Comparison of ENCODE assay signal across 8 cellular contexts in the genomic region with DNA sequence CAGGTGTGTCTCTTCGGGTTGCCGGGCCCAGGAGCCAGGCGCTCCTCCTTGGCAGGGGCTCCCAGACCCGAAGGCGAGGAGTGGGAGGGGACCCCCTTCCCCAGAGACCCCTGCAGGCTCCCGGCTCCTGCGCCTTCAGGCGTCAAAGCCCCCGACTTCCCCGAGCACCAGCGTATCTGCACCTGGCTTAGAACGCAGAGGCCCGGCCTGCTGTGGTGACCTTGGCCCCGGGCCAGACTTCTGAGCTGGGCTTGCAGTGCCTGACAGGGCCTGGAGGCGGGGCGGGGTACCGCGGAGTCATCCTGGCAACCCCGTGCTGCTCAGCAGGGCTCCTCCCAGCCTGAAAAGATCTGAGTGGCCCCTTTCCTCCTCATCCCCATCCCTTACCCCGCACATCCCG. TPM values are rescaled to one million over a fixed set of nuclear protein-coding genes. Genes with fewer than 3 reads are reported as not detected.
DNase-seq lines count a peak whose midpoint lies in the region; ATAC-seq and TF ChIP-seq lines count a peak whose summit lies in the region.

No MANE protein-coding gene starts in this region.

- ATAC-seq in SK-N-SH treated with all-trans-retinoic acid at 6 μM for 48 hours (no peak), HG03565 (IDR thresholded peaks at IDR 0.05; ENCODE audit: unreplicated experiment) (no peak), HG03571 (IDR thresholded peaks at IDR 0.05; ENCODE audit: unreplicated experiment) (no peak)

- no peak overlapping the region for H3K4me2 ChIP-seq in SK-N-SH

- CTCF ChIA-PET in SK-N-SH (lab: Yijun Ruan, JAX): interaction anchor here (0.7 kb wide), 1 partner anchor 29 kb away, joined by 3 read pairs; no protein-coding TSS in a partner anchor

- H3F3A ChIP-seq in SK-N-SH (replicated peaks; ENCODE audit: insufficient read depth): no peaks in the 10 kb centered on the region

- no peak overlapping the region for H3K27ac ChIP-seq in SK-N-SH (ENCODE audit: low read depth in 2 of 2, low read length in 1 of 2)

- no peaks in the 10 kb centered on the region for H3K9me2 ChIP-seq in SK-N-SH

- no peaks in the 10 kb centered on the region for H3K4me1 Mint-ChIP-seq in CD14-positive monocyte

- no peak for TF ChIP-seq RAD21 in SK-N-SH (IDR thresholded peaks at IDR 0.05; ENCODE audit: low read length)

- no peaks in the 10 kb centered on the region for H3K36me3 ChIP-seq in SK-N-SH (replicated peaks in 1 of 2; ENCODE audit: control insufficient read depth in 1 of 2, insufficient read depth in 2 of 2, low read length in 1 of 2)

- no peak overlapping the region for H3K9ac ChIP-seq in SK-N-SH

- no peak overlapping the region for H3K4me3 ChIP-seq in SK-N-SH (ENCODE audit: low read depth in 2 of 2, low read length in 1 of 2)

- no peak overlapping the region for H3K27ac Mint-ChIP-seq in CD14-positive monocyte

- H3K27me3 ChIP-seq in SK-N-SH (ENCODE audit: insufficient read depth): no peaks in the 10 kb centered on the region

- H3K4me1 ChIP-seq in SK-N-SH (ENCODE audit: control insufficient read depth in 1 of 2, insufficient read depth in 2 of 2, low read depth in 1 of 2, low read length in 1 of 2): peaks cover 0 to 13% of the 10 kb centered on the region in 2 experiments; a peak in 2 of 4 replicates

- no peaks in the 10 kb centered on the region for H3K79me2 ChIP-seq in SK-N-SH (ENCODE audit: insufficient read depth)

- H3K27me3 Mint-ChIP-seq in CD14-positive monocyte (ENCODE audit: low read depth in 3 of 3): peaks cover 62 to 76% (median 63%) of the 10 kb centered on the region in 3 donors

- TF ChIP-seq CTCF in SK-N-SH (IDR thresholded peaks at IDR 0.05): no peak
- TF ChIP-seq CTCF in CD14-positive monocyte (IDR thresholded peaks at IDR 0.05): no peak

- H3K4me3 Mint-ChIP-seq in CD14-positive monocyte: peak overlapping the region in 1 of 2 donors; percentile 60

- H3K36me3 Mint-ChIP-seq in CD14-positive monocyte: no peaks in the 10 kb centered on the region

- H2AFZ ChIP-seq in SK-N-SH (ENCODE audit: low read depth): no peak overlapping the region

- H4K20me1 ChIP-seq in SK-N-SH (ENCODE audit: insufficient read depth): no peaks in the 10 kb centered on the region

- peaks cover 0 to 12% (median 3%) of the 10 kb centered on the region in 7 donors for H3K9me3 Mint-ChIP-seq in CD14-positive monocyte

- WGBS in SK-N-SH (ENCODE audit: low lambda C conversion rate): 62% methylated on average over 11 of the region's 21 CpGs

- intact Hi-C loops in CD14-positive monocyte (cut with micrococcal nuclease): no loop called here

- TF ChIP-seq EP300 in SK-N-SH (IDR thresholded peaks at IDR 0.05; ENCODE audit: borderline replicate concordance in 1 of 2, low read depth in 1 of 2, low read length in 1 of 2): no peak

- H3K9me3 ChIP-seq in SK-N-SH: no peaks in the 10 kb centered on the region

- POLR2A ChIA-PET in SK-N-SH (lab: Yijun Ruan, JAX): no interaction called here

- DNase-seq in SK-N-SH (peak; percentile 54), NCI-H748 treated with DMSO at 0.1 percent for 48 hours (lab: John Stamatoyannopoulos, UW) (peak; percentile 29), glomerular visceral epithelial cell (ENCODE audit: extremely low spot score) (peak; percentile 25), CD14-positive monocyte (ENCODE audit: low spot score) (no peak)
- DNase-seq in stimulated activated CD8-positive, alpha-beta memory T cell treated with anti-CD3 and anti-CD28 coated beads, Interleukin-15, amount 100 ng/mL, for 48 hours (ENCODE audit: low read depth in 2 of 2): peak; percentile 4 to 9

TF ChIP-seq in SK-N-SH, 30 proteins besides CTCF, POLR2A, EP300 and RAD21:
- TF ChIP-seq TCF12 (IDR thresholded peaks at IDR 0.05): no peak
- no peak for TF ChIP-seq CHD2 (IDR thresholded peaks at IDR 0.05; ENCODE audit: low read length, partially characterized antibody)
- TF ChIP-seq RFX5 (IDR thresholded peaks at IDR 0.05; ENCODE audit: low read length): no peak
- no peak for TF ChIP-seq FOSL2 (IDR thresholded peaks at IDR 0.05; ENCODE audit: borderline replicate concordance, low read depth)
- TF ChIP-seq SIN3A (IDR thresholded peaks at IDR 0.05; ENCODE audit: borderline replicate concordance, low read depth, low read length): no peak
- no peak for TF ChIP-seq FOXM1 (IDR thresholded peaks at IDR 0.05; ENCODE audit: low read depth)
- no peak for TF ChIP-seq GATA2 (CRISPR knock-in tag; IDR thresholded peaks at IDR 0.05)
- TF ChIP-seq, protein P1, sequence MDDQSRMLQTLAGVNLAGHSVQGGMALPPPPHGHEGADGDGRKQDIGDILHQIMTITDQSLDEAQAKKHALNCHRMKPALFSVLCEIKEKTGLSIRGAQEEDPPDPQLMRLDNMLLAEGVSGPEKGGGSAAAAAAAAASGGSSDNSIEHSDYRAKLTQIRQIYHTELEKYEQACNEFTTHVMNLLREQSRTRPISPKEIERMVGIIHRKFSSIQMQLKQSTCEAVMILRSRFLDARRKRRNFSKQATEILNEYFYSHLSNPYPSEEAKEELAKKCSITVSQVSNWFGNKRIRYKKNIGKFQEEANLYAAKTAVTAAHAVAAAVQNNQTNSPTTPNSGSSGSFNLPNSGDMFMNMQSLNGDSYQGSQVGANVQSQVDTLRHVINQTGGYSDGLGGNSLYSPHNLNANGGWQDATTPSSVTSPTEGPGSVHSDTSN (IDR thresholded peaks at IDR 0.05): no peak
- TF ChIP-seq NRF1 (IDR thresholded peaks at IDR 0.05; ENCODE audit: low read depth, low read length): no peak
TF ChIP-seq in SK-N-SH: peak in this region for 0.

TF ChIP-seq in SK-N-SH treated with all-trans-retinoic acid at 6 μM for 48 hours, 23 proteins besides CTCF, POLR2A, EP300 and RAD21 (continues in another document):
- no peak for TF ChIP-seq ZNF70 (CRISPR knock-in tag; IDR thresholded peaks at IDR 0.05)
- no peak for TF ChIP-seq ZFP30 (CRISPR knock-in tag; IDR thresholded peaks at IDR 0.05)
- no peak for TF ChIP-seq CSDC2 (CRISPR knock-in tag; IDR thresholded peaks at IDR 0.05)
- TF ChIP-seq GLIS3 (CRISPR knock-in tag; IDR thresholded peaks at IDR 0.05): no peak
- TF ChIP-seq TCF4 (CRISPR knock-in tag; IDR thresholded peaks at IDR 0.05; ENCODE audit: borderline replicate concordance): no peak
- no peak for TF ChIP-seq ZC3H10 (CRISPR knock-in tag; IDR thresholded peaks at IDR 0.05)
- TF ChIP-seq, protein P2, sequence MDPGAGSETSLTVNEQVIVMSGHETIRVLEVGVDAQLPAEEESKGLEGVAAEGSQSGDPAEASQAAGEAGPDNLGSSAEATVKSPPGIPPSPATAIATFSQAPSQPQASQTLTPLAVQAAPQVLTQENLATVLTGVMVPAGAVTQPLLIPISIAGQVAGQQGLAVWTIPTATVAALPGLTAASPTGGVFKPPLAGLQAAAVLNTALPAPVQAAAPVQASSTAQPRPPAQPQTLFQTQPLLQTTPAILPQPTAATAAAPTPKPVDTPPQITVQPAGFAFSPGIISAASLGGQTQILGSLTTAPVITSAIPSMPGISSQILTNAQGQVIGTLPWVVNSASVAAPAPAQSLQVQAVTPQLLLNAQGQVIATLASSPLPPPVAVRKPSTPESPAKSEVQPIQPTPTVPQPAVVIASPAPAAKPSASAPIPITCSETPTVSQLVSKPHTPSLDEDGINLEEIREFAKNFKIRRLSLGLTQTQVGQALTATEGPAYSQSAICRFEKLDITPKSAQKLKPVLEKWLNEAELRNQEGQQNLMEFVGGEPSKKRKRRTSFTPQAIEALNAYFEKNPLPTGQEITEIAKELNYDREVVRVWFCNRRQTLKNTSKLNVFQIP (CRISPR knock-in tag; IDR thresholded peaks at IDR 0.05; ENCODE audit: borderline replicate concordance, low read depth): no peak
- TF ChIP-seq, protein P3, sequence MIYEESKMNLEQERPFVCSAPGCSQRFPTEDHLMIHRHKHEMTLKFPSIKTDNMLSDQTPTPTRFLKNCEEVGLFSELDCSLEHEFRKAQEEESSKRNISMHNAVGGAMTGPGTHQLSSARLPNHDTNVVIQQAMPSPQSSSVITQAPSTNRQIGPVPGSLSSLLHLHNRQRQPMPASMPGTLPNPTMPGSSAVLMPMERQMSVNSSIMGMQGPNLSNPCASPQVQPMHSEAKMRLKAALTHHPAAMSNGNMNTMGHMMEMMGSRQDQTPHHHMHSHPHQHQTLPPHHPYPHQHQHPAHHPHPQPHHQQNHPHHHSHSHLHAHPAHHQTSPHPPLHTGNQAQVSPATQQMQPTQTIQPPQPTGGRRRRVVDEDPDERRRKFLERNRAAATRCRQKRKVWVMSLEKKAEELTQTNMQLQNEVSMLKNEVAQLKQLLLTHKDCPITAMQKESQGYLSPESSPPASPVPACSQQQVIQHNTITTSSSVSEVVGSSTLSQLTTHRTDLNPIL (CRISPR knock-in tag; IDR thresholded peaks at IDR 0.05; ENCODE audit: low read depth): no peak
- TF ChIP-seq OSR1 (CRISPR knock-in tag; IDR thresholded peaks at IDR 0.05): no peak
- TF ChIP-seq ZNF565 (CRISPR knock-in tag; conservative IDR thresholded peaks at IDR 0.05; ENCODE audit: low read depth): no peak
- TF ChIP-seq, protein P4, sequence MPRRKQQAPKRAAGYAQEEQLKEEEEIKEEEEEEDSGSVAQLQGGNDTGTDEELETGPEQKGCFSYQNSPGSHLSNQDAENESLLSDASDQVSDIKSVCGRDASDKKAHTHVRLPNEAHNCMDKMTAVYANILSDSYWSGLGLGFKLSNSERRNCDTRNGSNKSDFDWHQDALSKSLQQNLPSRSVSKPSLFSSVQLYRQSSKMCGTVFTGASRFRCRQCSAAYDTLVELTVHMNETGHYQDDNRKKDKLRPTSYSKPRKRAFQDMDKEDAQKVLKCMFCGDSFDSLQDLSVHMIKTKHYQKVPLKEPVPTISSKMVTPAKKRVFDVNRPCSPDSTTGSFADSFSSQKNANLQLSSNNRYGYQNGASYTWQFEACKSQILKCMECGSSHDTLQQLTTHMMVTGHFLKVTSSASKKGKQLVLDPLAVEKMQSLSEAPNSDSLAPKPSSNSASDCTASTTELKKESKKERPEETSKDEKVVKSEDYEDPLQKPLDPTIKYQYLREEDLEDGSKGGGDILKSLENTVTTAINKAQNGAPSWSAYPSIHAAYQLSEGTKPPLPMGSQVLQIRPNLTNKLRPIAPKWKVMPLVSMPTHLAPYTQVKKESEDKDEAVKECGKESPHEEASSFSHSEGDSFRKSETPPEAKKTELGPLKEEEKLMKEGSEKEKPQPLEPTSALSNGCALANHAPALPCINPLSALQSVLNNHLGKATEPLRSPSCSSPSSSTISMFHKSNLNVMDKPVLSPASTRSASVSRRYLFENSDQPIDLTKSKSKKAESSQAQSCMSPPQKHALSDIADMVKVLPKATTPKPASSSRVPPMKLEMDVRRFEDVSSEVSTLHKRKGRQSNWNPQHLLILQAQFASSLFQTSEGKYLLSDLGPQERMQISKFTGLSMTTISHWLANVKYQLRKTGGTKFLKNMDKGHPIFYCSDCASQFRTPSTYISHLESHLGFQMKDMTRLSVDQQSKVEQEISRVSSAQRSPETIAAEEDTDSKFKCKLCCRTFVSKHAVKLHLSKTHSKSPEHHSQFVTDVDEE (CRISPR knock-in tag; IDR thresholded peaks at IDR 0.05): no peak
- no peak for TF ChIP-seq ISL1 (CRISPR knock-in tag; IDR thresholded peaks at IDR 0.05)
- no peak for TF ChIP-seq ZNF8 (CRISPR knock-in tag; IDR thresholded peaks at IDR 0.05)
- no peak for TF ChIP-seq BACH2 (CRISPR knock-in tag; IDR thresholded peaks at IDR 0.05; ENCODE audit: borderline replicate concordance)

RNA-seq across cellular contexts. Expression of a gene that starts 27.0 kb away (rescaled TPM):
- polyA plus RNA-seq in SK-N-SH (2012; rRNA removed) (4.3 and 4.5 TPM in 2 replicates), CD14-positive monocyte (under 1 TPM in 1 of 2 donors, not detected in 1; 0.17 TPM)
- polyA plus RNA-seq in SK-N-SH (2012; cell fraction: cytosol; rRNA removed): 5.4 and 6.1 TPM in 2 replicates
- 1.3 and 2.3 TPM in 2 replicates for polyA plus RNA-seq in SK-N-SH (2012; cell fraction: nucleus; rRNA removed)
